ENCODE assay signal across 27 cellular contexts in the genomic region with DNA sequence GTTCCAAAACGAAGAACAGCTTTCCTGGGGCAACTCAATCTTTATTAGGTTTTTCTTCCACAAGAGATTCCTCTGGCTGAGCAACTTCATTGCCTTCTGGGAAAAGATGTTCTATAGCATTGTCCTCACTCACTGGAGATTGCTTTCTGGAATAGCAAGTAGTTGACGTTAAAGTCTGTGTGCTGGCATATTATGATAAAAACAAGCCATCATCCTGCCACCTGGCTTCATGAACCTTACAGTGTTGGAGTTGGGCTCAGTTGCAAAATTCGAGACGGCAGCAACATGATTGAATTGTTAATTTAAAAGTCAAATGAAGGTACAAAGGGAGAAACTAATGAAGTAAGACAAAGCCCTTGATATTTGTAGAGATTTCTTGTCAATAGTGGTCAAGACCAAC.
"Had no signal": no experiment of that assay in that cellular context is flagged by ENCODE, and none has a peak within 500 bp of the region (broad histone marks: within the 10 kb centered on the region; RNA-seq: fewer than 3 reads in every experiment).

No MANE protein-coding gene starts in this region.

- ATAC-seq: effector memory CD8-positive, alpha-beta T cell; esophagus mucosa; foreskin keratinocyte; gastrocnemius medialis; gastroesophageal sphincter; heart left ventricle; heart right ventricle had no signal

- H3K9me3 Mint-ChIP-seq: endodermal cell had no signal

- H3K9me3 ChIP-seq: colonic mucosa, esophagus muscularis mucosa, esophagus squamous epithelium, gastrocnemius medialis, gastroesophageal sphincter, heart left ventricle had no signal

- H3K4me3 ChIP-seq: colonic mucosa, coronary artery, dorsolateral prefrontal cortex, esophagus muscularis mucosa, esophagus squamous epithelium, gastrocnemius medialis, gastroesophageal sphincter, heart left ventricle, heart right ventricle had no signal

- H3K27ac ChIP-seq: colonic mucosa, coronary artery, dorsolateral prefrontal cortex, epithelial cell of prostate, esophagus muscularis mucosa, esophagus squamous epithelium, foreskin keratinocyte, gastrocnemius medialis, gastroesophageal sphincter, heart left ventricle, heart right ventricle had no signal

- H3K27ac Mint-ChIP-seq: dendritic cell treated with granulocyte-macrophage colony-stimulating factor and Interleukin-4, amounts not matched to agents 40 ng/mL and 50 ng/mL, for 4 days; effector memory CD8-positive, alpha-beta T cell; endodermal cell had no signal

- H3K4me1 ChIP-seq: colonic mucosa, esophagus muscularis mucosa, esophagus squamous epithelium, foreskin keratinocyte, gastrocnemius medialis, gastroesophageal sphincter, heart left ventricle, heart right ventricle had no signal

- H3K27me3 ChIP-seq: colonic mucosa, dorsolateral prefrontal cortex, esophagus muscularis mucosa, esophagus squamous epithelium, foreskin keratinocyte, gastrocnemius medialis, gastroesophageal sphincter, heart left ventricle, heart right ventricle had no signal

- FAIRE-seq: endometrium, endothelial cell of umbilical vein had no signal

- H3K36me3 ChIP-seq: colonic mucosa, esophagus muscularis mucosa, esophagus squamous epithelium, gastrocnemius medialis, gastroesophageal sphincter, heart left ventricle, heart right ventricle had no signal

- DNase-seq: colonic mucosa; cortex of kidney; dermis blood vessel endothelial cell; dorsolateral prefrontal cortex; effector CD4-positive, alpha-beta T cell; effector CD8-positive, alpha-beta T cell; effector memory CD4-positive, alpha-beta T cell; effector memory CD8-positive, alpha-beta T cell; endodermal cell; erythroblast; esophagus squamous epithelium; foreskin fibroblast; foreskin keratinocyte; foreskin melanocyte; gastrocnemius medialis; glutamatergic neuron; head of caudate nucleus; heart left ventricle; heart right ventricle had no signal

- H3K27me3 Mint-ChIP-seq: dendritic cell treated with granulocyte-macrophage colony-stimulating factor and Interleukin-4, amounts not matched to agents 40 ng/mL and 50 ng/mL, for 4 days; effector memory CD8-positive, alpha-beta T cell had no signal

- H3K4me3 Mint-ChIP-seq: dendritic cell treated with granulocyte-macrophage colony-stimulating factor and Interleukin-4, amounts not matched to agents 40 ng/mL and 50 ng/mL, for 4 days; effector memory CD8-positive, alpha-beta T cell; endodermal cell had no signal
